1 cellular context compared by ENCODE assay signal in genomic region chr10:99523251-99523773, GRCh38.
TF ChIP-seq lines count a peak whose summit lies in the region.

No MANE protein-coding gene starts in this region.

TF ChIP-seq in H1, 55 proteins besides CTCF, POLR2A, EP300 and RAD21 (continued from another document):
- TF ChIP-seq E2F6 (IDR thresholded peaks at IDR 0.05), result no peak
- TF ChIP-seq TCF12 (IDR thresholded peaks at IDR 0.05; ENCODE audit: low read depth, low read length), result 0 out of 2 replicates have a peak, but pooled peaks have one; percentile 39
- TF ChIP-seq CHD7 (IDR thresholded peaks at IDR 0.05; ENCODE audit: insufficient replicate concordance, low read length), result no peak
- TF ChIP-seq ASH2L (IDR thresholded peaks at IDR 0.05; ENCODE audit: low read length), result peak; percentile 14
- TF ChIP-seq NANOG (IDR thresholded peaks at IDR 0.05; ENCODE audit: insufficient read depth, low read depth, low read length, poor library complexity, severe bottlenecking), result no peak
- no peak for TF ChIP-seq RFX5 (IDR thresholded peaks at IDR 0.05; ENCODE audit: borderline replicate concordance, low read depth, low read length)
- peak; percentile 29; the same call in 1 of the 2 replicates for TF ChIP-seq TEAD4 (IDR thresholded peaks at IDR 0.05; ENCODE audit: low read depth, low read length)
- TF ChIP-seq SP1 (IDR thresholded peaks at IDR 0.05; ENCODE audit: low read depth, low read length), result no peak
- no peak for TF ChIP-seq CBX8 (IDR thresholded peaks at IDR 0.05; ENCODE audit: borderline replicate concordance, low read depth, low read length)
